ENCODE assay signal across 16 cellular contexts in genomic region chr7:3027005-3027404, GRCh38. TPM values are rescaled to one million over a fixed set of nuclear protein-coding genes. Genes with fewer than 3 reads are reported as not detected.
DNase-seq lines count a peak whose midpoint lies in the region; ATAC-seq, FAIRE-seq and TF ChIP-seq lines count a peak whose summit lies in the region.
"Had no signal": no experiment of that assay in that cellular context is flagged by ENCODE, and none has a peak within 500 bp of the region (broad histone marks: within the 10 kb centered on the region; RNA-seq: fewer than 3 reads in every experiment).

No MANE protein-coding gene starts in this region.

- H3K79me2 ChIP-seq in SK-N-SH (ENCODE audit: insufficient read depth): no peaks in the 10 kb centered on the region
- H3K79me2 ChIP-seq in H1 (ENCODE audit: control insufficient read depth in 1 of 2, insufficient read depth in 2 of 2, low read length in 2 of 2): no peaks in the 10 kb centered on the region

- H3K79me1 ChIP-seq in H1 (ENCODE audit: low read depth, low read length): no peaks in the 10 kb centered on the region; the same call in 1 of the 2 replicates

- H2BK120ac ChIP-seq in H1 (replicated peaks; ENCODE audit: low read depth, low read length): no peak overlapping the region

- H2BK5ac ChIP-seq in H1 (ENCODE audit: low read depth, low read length): peak overlapping the region; percentile 3; the same call in 1 of the 2 replicates

- POLR2A ChIA-PET in SK-N-SH (lab: Yijun Ruan, JAX): interaction anchor here (0.7 to 3.2 kb wide), 7 partner anchors 98 to 514 kb away, joined by 3 to 63 read pairs (median 4); no protein-coding TSS in a partner anchor
- POLR2A ChIA-PET in H1 (lab: Charles Lee; ENCODE audit: partially characterized antibody): no interaction called here

- CTCF ChIA-PET in SK-N-SH (lab: Yijun Ruan, JAX) (interaction anchor here (0.8 to 2.8 kb wide), 7 partner anchors 13 to 275 kb away, joined by 3 to 11 read pairs (median 4); partner anchors contain the start of gene SDK1), H1 (lab: Charles Lee; ENCODE audit: partially characterized antibody) (interaction anchor here (0.9 kb wide), 1 partner anchor 14 kb away, joined by 3 read pairs; no protein-coding TSS in a partner anchor)

- no peak overlapping the region for H4K8ac ChIP-seq in H1 (ENCODE audit: extremely low read depth, insufficient read depth, low read length)

- no peak overlapping the region for H3K23ac ChIP-seq in H1 (ENCODE audit: insufficient read length)

- H3K9me3 ChIP-seq in SK-N-SH (no peaks in the 10 kb centered on the region), H1 (ENCODE audit: insufficient read depth in 2 of 2, low read depth in 1 of 2, low read length in 1 of 2) (0 out of 4 replicates have a peak, but pooled peaks cover 3 to 5% of the 10 kb centered on the region in 2 experiments), sigmoid colon (peaks cover 0 to 8% (median 1%) of the 10 kb centered on the region in 4 donors)

- no peak for TF ChIP-seq CTCF in SK-N-SH (IDR thresholded peaks at IDR 0.05)
- TF ChIP-seq CTCF in H1 (IDR thresholded peaks at IDR 0.05; ENCODE audit: control extremely low read depth in 1 of 3, insufficient read depth in 1 of 3, low read depth in 1 of 3, low read length in 3 of 3): no peak
- no peak for TF ChIP-seq CTCF in sigmoid colon (IDR thresholded peaks at IDR 0.05)

- H3K27me3 ChIP-seq in SK-N-SH (ENCODE audit: insufficient read depth) (no peaks in the 10 kb centered on the region), H1 (replicated peaks in 1 of 4; ENCODE audit: control insufficient read depth in 3 of 4, extremely low read depth in 1 of 4, insufficient read depth in 3 of 4, low read length in 3 of 4) (no peaks in the 10 kb centered on the region), sigmoid colon (peaks cover 0 to 3% (median 0%) of the 10 kb centered on the region in 3 donors)
- H3K27me3 ChIP-seq: MG63, tibial artery had no signal

- no peaks in the 10 kb centered on the region for H3K23me2 ChIP-seq in H1 (ENCODE audit: low read depth, low read length)

- H2AFZ ChIP-seq in SK-N-SH (ENCODE audit: low read depth): no peak overlapping the region
- peak overlapping the region; percentile 25; the same call in 1 of the 2 replicates for H2AFZ ChIP-seq in H1 (ENCODE audit: low read length)

- H2BK15ac ChIP-seq in H1 (ENCODE audit: low read length): no peak overlapping the region

- H3K9me3 Mint-ChIP-seq in activated CD4-positive, alpha-beta T cell treated with anti-CD3 and anti-CD28 coated beads, Interleukin-2, amount 10 ng/mL, durations not matched to agents 24 days and 14 days: peaks cover 9% of the 10 kb centered on the region

- H4K91ac ChIP-seq in H1 (replicated peaks; ENCODE audit: insufficient read length, low read length): no peak overlapping the region

- intact Hi-C loops in activated CD4-positive, alpha-beta T cell treated with anti-CD3 and anti-CD28 coated beads, Interleukin-2, amount 10 ng/mL, durations not matched to agents 24 days and 14 days (cut with micrococcal nuclease): loop anchor here (5.0 kb wide), 1 partner anchor 70 kb away; no protein-coding TSS in a partner anchor
- intact Hi-C loops in sigmoid colon (cut with DNase I): no loop called here

- no peak overlapping the region for H3K14ac ChIP-seq in H1 (ENCODE audit: insufficient read length)

- DNase-seq in activated CD4-positive, alpha-beta T cell treated with anti-CD3 and anti-CD28 coated beads, Interleukin-2, amount 10 ng/mL, durations not matched to agents 24 days and 14 days: no peak
- no peak for DNase-seq in activated CD4-positive, alpha-beta T cell treated with anti-CD3 and anti-CD28 coated beads for 1 hour
- peak; percentile 88 for DNase-seq in SK-N-SH
- no peak for DNase-seq in H1 (ENCODE audit: low read depth in 1 of 2, low spot score in 2 of 2)
- DNase-seq in sigmoid colon: peak; percentile 70
- no peak for DNase-seq in islet precursor cell
- no peak for DNase-seq in NOMO-1 treated with dmso at 0.1 percent for 144 hours (lab: John Stamatoyannopoulos, UW; ENCODE audit: unreplicated experiment)
- DNase-seq: HCEC 1CT, MG63, OCI-M1, tibial artery had no signal

- H3K4me3 ChIP-seq in SK-N-SH (ENCODE audit: low read depth in 2 of 2, low read length in 1 of 2): peak overlapping the region in 1 of 2 experiments; percentile 22; a peak in 2 of 4 replicates
- H3K4me3 ChIP-seq in H1 (ENCODE audit: extremely low read depth in 1 of 4, insufficient read depth in 2 of 4, low read depth in 3 of 4, low read length in 4 of 4): no peak overlapping the region
- no peak overlapping the region for H3K4me3 ChIP-seq in sigmoid colon
- H3K4me3 ChIP-seq: lung, MG63, tibial artery had no signal

- H3K4me3 Mint-ChIP-seq in activated CD4-positive, alpha-beta T cell treated with anti-CD3 and anti-CD28 coated beads, Interleukin-2, amount 10 ng/mL, durations not matched to agents 24 days and 14 days: no peak overlapping the region

- no peak overlapping the region for H2BK20ac ChIP-seq in H1 (ENCODE audit: low read length)

- WGBS in SK-N-SH (ENCODE audit: low lambda C conversion rate): 19% methylated on average over 13 of the region's 13 CpGs
- 91% methylated on average over 13 of the region's 13 CpGs; no CpG with 5 or more reads in 1 of the 2 experiments for WGBS in H1 (ENCODE audit: extremely low coverage in 1 of 2, insufficient coverage in 1 of 2, insufficient read length in 1 of 2, insufficient replicate concordance in 2 of 2, low coverage in 1 of 2, low lambda C conversion rate in 2 of 2, missing lambda C conversion rate in 1 of 2), 2 experiments
- 49 to 76% methylated on average over 13 of the region's 13 CpGs for WGBS in sigmoid colon, 2 donors

- no peak overlapping the region for H3K56ac ChIP-seq in H1 (replicated peaks; ENCODE audit: insufficient read length, low read depth, low read length)

- H3K4me2 ChIP-seq in SK-N-SH (no peak overlapping the region), H1 (ENCODE audit: insufficient read depth in 1 of 2, low read depth in 2 of 2, low read length in 2 of 2) (no peak overlapping the region)

- peaks cover 75% of the 10 kb centered on the region for H3K36me3 Mint-ChIP-seq in activated CD4-positive, alpha-beta T cell treated with anti-CD3 and anti-CD28 coated beads, Interleukin-2, amount 10 ng/mL, durations not matched to agents 24 days and 14 days (ENCODE audit: low read depth)

- no peaks in the 10 kb centered on the region for H3F3A ChIP-seq in SK-N-SH (replicated peaks; ENCODE audit: insufficient read depth)

- H4K5ac ChIP-seq in H1 (ENCODE audit: insufficient read length, low read depth, low read length): no peak overlapping the region

- no peak overlapping the region for H3K4ac ChIP-seq in H1 (replicated peaks; ENCODE audit: insufficient read length, low read depth, low read length)

- H3K27ac ChIP-seq in SK-N-SH (ENCODE audit: low read depth in 2 of 2, low read length in 1 of 2): peak overlapping the region in 1 of 2 experiments; percentile 99; a peak in 3 of 4 replicates
- 0 out of 2 replicates have a peak overlapping the region, but pooled peaks have one; percentile 15 for H3K27ac ChIP-seq in H1 (ENCODE audit: low read depth, low read length)
- no peak overlapping the region for H3K27ac ChIP-seq in sigmoid colon
- H3K27ac ChIP-seq: tibial artery had no signal

- H3K4me1 ChIP-seq in SK-N-SH (ENCODE audit: control insufficient read depth in 1 of 2, insufficient read depth in 2 of 2, low read depth in 1 of 2, low read length in 1 of 2) (peaks cover 0 to 26% of the 10 kb centered on the region in 2 experiments; a peak in 2 of 4 replicates), H1 (replicated peaks in 1 of 4; ENCODE audit: control insufficient read depth in 3 of 4, insufficient read depth in 4 of 4, low read length in 3 of 4) (peaks cover 0 to 5% (median 3%) of the 10 kb centered on the region in 4 experiments; a peak in 5 of 7 replicates), sigmoid colon (peaks cover 0 to 19% (median 2%) of the 10 kb centered on the region in 4 donors)

- no peaks in the 10 kb centered on the region for H3K27me3 Mint-ChIP-seq in activated CD4-positive, alpha-beta T cell treated with anti-CD3 and anti-CD28 coated beads, Interleukin-2, amount 10 ng/mL, durations not matched to agents 24 days and 14 days

- TF ChIP-seq EP300 in SK-N-SH (IDR thresholded peaks at IDR 0.05; ENCODE audit: borderline replicate concordance in 1 of 2, low read depth in 1 of 2, low read length in 1 of 2): peak in 1 of 2 experiments; percentile 98; a peak in 2 of 4 replicates
- TF ChIP-seq EP300 in H1 (IDR thresholded peaks at IDR 0.05; ENCODE audit: borderline replicate concordance in 1 of 2, low read depth in 2 of 2, low read length in 2 of 2): no peak
- TF ChIP-seq EP300 in sigmoid colon (IDR thresholded peaks at IDR 0.05): no peak

- no peak for ATAC-seq in HG03025 (IDR thresholded peaks at IDR 0.05; ENCODE audit: low FRiP score, unreplicated experiment)

- TF ChIP-seq RAD21 in SK-N-SH (IDR thresholded peaks at IDR 0.05; ENCODE audit: low read length) (peak; percentile 34; the same call in 1 of the 2 replicates), H1 (IDR thresholded peaks at IDR 0.05 in 1 of 2, conservative IDR thresholded peaks at IDR 0.05 in 1 of 2; ENCODE audit: low read depth in 2 of 2, low read length in 2 of 2) (no peak)

- peaks cover 30% of the 10 kb centered on the region for H3K4me1 Mint-ChIP-seq in activated CD4-positive, alpha-beta T cell treated with anti-CD3 and anti-CD28 coated beads, Interleukin-2, amount 10 ng/mL, durations not matched to agents 24 days and 14 days

- no peaks in the 10 kb centered on the region for H4K20me1 ChIP-seq in SK-N-SH (ENCODE audit: insufficient read depth)
- H4K20me1 ChIP-seq in H1 (replicated peaks in 1 of 2; ENCODE audit: control insufficient read depth in 1 of 2, insufficient read depth in 2 of 2, low read length in 2 of 2): no peaks in the 10 kb centered on the region

- peak overlapping the region; percentile 87 for H3K27ac Mint-ChIP-seq in activated CD4-positive, alpha-beta T cell treated with anti-CD3 and anti-CD28 coated beads, Interleukin-2, amount 10 ng/mL, durations not matched to agents 24 days and 14 days

- H3K18ac ChIP-seq in H1 (ENCODE audit: extremely low read depth, low read length): no peak overlapping the region

- TF ChIP-seq POLR2A in H1 (IDR thresholded peaks at IDR 0.05; ENCODE audit: control extremely low read depth in 1 of 2, low read depth in 2 of 2, low read length in 2 of 2): no peak
- no peak for TF ChIP-seq POLR2A in sigmoid colon (IDR thresholded peaks at IDR 0.05)

- H3K36me3 ChIP-seq in SK-N-SH (replicated peaks in 1 of 2; ENCODE audit: control insufficient read depth in 1 of 2, insufficient read depth in 2 of 2, low read length in 1 of 2) (no peaks in the 10 kb centered on the region), H1 (ENCODE audit: control insufficient read depth in 2 of 4, insufficient read depth in 4 of 4, low read length in 3 of 4) (no peaks in the 10 kb centered on the region), sigmoid colon (no peaks in the 10 kb centered on the region)
- H3K36me3 ChIP-seq: MG63, tibial artery had no signal

- H3K9ac ChIP-seq in SK-N-SH (no peak overlapping the region), H1 (replicated peaks in 1 of 4; ENCODE audit: extremely low read depth in 1 of 4, low read depth in 3 of 4, low read length in 3 of 4) (no peak overlapping the region)

- H2AK5ac ChIP-seq in H1 (ENCODE audit: low read depth, low read length): no peak overlapping the region

- FAIRE-seq in H1 (lab: Jason Lieb, UNC): no peak
- FAIRE-seq: A204.1, colon had no signal

- no peaks in the 10 kb centered on the region for H3K9me2 ChIP-seq in SK-N-SH

- no peak overlapping the region for H2BK12ac ChIP-seq in H1 (ENCODE audit: low read depth, low read length)

RNA-seq across cellular contexts. Expression of gene CARD11, which starts 16.7 kb away (rescaled TPM):
- total RNA-seq in activated CD4-positive, alpha-beta T cell treated with anti-CD3 and anti-CD28 coated beads, Interleukin-2, amount 10 ng/mL, durations not matched to agents 24 days and 14 days: 93.4 and 96.2 TPM in 2 replicates
- not detected in 2 replicates for polyA plus RNA-seq in SK-N-SH (2012; rRNA removed)
- under 0.01 TPM in 1 of 2 replicates, not detected in the other for polyA plus RNA-seq in SK-N-SH (2012; cell fraction: cytosol; rRNA removed)
- not detected in 2 replicates for polyA plus RNA-seq in SK-N-SH (2012; cell fraction: nucleus; rRNA removed)
- 29.8 and 33.4 TPM in 2 replicates for total RNA-seq in H1 (2021; fragmentation: NEBNext Ultra II Directional; extraction: Animal tissue kit (Norgen Biotek cat#: 25700))
- 12.6 and 15.1 TPM in 2 replicates for polyA plus RNA-seq in H1 (2011; rRNA removed)
- polyA plus RNA-seq in H1 (2011; cell fraction: cytosol; rRNA removed): 13.2 TPM
- 24.4 TPM for polyA plus RNA-seq in H1 (2011; cell fraction: nucleus; rRNA removed)
- polyA plus RNA-seq in H1 (2012, experiment 1 of 2): 14.3 to 24.3 TPM (median 22.7 TPM) in 4 replicates
- 11.5 TPM for polyA plus RNA-seq in H1 (2012, experiment 2 of 2)
- polyA plus RNA-seq in H1 (2013, experiment 1 of 2): 22.1 TPM
- 21.7 TPM for polyA plus RNA-seq in H1 (2013, experiment 2 of 2)
- 18.1 and 21.5 TPM in 2 replicates for polyA minus RNA-seq in H1 (2011; rRNA and poly(A)+ RNA removed)
- polyA minus RNA-seq in H1 (2011; cell fraction: cytosol; rRNA and poly(A)+ RNA removed): 9.8 TPM
- 8.6 TPM for polyA minus RNA-seq in H1 (2011; cell fraction: nucleus; rRNA and poly(A)+ RNA removed)
- under 1 TPM in 3 of 4 donors, not detected in 1; 0.14 to 0.71 (median 0.33) TPM for total RNA-seq in sigmoid colon
- polyA plus RNA-seq in sigmoid colon: 10 to 100 TPM in 1 of 3 donors, under 1 TPM in 2; 0.60 to 22.4 (median 0.92) TPM
- total RNA-seq: fibroblast of lung had no signal

Comparison
In these comparisons a context has a peak if more than half of its experiments do, and no peak if none do; other contexts are left out.
1. DNase-seq: peak in SK-N-SH (single experiment) and sigmoid colon (single experiment); none in activated CD4-positive, alpha-beta T cell treated with anti-CD3 and anti-CD28 coated beads, Interleukin-2, amount 10 ng/mL, durations not matched to agents 24 days and 14 days (single experiment), activated CD4-positive, alpha-beta T cell treated with anti-CD3 and anti-CD28 coated beads for 1 hour (single experiment), H1 (0 of 2), islet precursor cell (single experiment) and NOMO-1 treated with dmso at 0.1 percent for 144 hours (single experiment).
2. RNA of gene CARD11, which starts 16.7 kb away (total RNA-seq): 93.4 to 96.2 TPM in activated CD4-positive, alpha-beta T cell treated with anti-CD3 and anti-CD28 coated beads, Interleukin-2, amount 10 ng/mL, durations not matched to agents 24 days and 14 days and 29.8 to 33.4 TPM in H1; 0.14 to 0.71 TPM in sigmoid colon; every median in the first group is over 10 times any median in the second.